Comparison of ENCODE assay signal across 28 cellular contexts in the genomic region with DNA sequence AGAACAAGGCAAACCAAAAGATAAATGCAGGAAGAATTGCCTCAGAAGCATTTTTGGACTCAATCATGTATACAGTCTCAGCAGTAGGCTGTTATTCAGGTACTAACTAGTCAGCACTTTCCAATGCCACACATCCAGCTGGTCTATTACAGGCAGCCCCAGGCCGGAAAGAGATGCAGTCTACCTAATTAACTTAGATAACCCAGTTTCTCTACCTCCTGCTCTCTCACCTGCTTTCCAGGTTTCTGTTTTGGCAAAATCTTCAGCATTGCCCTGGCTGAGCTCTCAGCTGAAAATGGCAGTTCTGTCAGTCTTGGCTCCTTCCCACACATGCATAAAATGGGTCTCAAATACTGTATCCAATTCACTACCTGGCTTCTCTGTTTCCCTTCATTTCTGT.
DNase-seq lines count a peak whose midpoint lies in the region; ATAC-seq, FAIRE-seq and TF ChIP-seq lines count a peak whose summit lies in the region.
"Had no signal": no experiment of that assay in that cellular context is flagged by ENCODE, and none has a peak within 500 bp of the region (broad histone marks: within the 10 kb centered on the region; RNA-seq: fewer than 3 reads in every experiment).

No MANE protein-coding gene starts in this region.

- no peak for TF ChIP-seq POLR2A in HepG2 (IDR thresholded peaks at IDR 0.05; ENCODE audit: insufficient read depth in 1 of 2, low read depth in 2 of 2, low read length in 2 of 2)
- no peak for TF ChIP-seq POLR2A in right lobe of liver (IDR thresholded peaks at IDR 0.05)

- intact Hi-C loops in HepG2 (cut with micrococcal nuclease; ENCODE audit: unreplicated experiment): no loop called here
- intact Hi-C loops in right lobe of liver (cut with DNase I): no loop called here

- H3K79me2 ChIP-seq in HepG2 (ENCODE audit: insufficient read depth, low read length): no peaks in the 10 kb centered on the region

- POLR2A ChIA-PET in HepG2 (lab: Yijun Ruan, JAX): no interaction called here

- no peaks in the 10 kb centered on the region for H3K36me3 ChIP-seq in HepG2 (replicated peaks in 1 of 2; ENCODE audit: control insufficient read depth in 1 of 2, insufficient read depth in 2 of 2, low read length in 2 of 2)
- no peaks in the 10 kb centered on the region for H3K36me3 ChIP-seq in right lobe of liver
- H3K36me3 ChIP-seq: BLaER1 treated with 17β-estradiol and CSF1 and Interleukin-3, amounts not matched to agents 10 nM and 100 nM had no signal

- H4K20me1 ChIP-seq in HepG2 (ENCODE audit: insufficient read depth, low read length): no peaks in the 10 kb centered on the region
- H4K20me1 ChIP-seq: BLaER1 treated with 17β-estradiol and CSF1 and Interleukin-3, amounts not matched to agents 10 nM and 100 nM had no signal

- H3K27ac ChIP-seq in HepG2 (ENCODE audit: extremely low read length, insufficient read depth, low read length) (no peak overlapping the region), right lobe of liver (no peak overlapping the region)
- H3K27ac ChIP-seq: BLaER1 treated with 17β-estradiol and CSF1 and Interleukin-3, amounts not matched to agents 10 nM and 100 nM; HL-60; SK-N-MC had no signal

- H2AFZ ChIP-seq in HepG2 (ENCODE audit: low read length): no peak overlapping the region

- TF ChIP-seq EP300 in HepG2 (IDR thresholded peaks at IDR 0.05; ENCODE audit: low read depth in 2 of 2, low read length in 2 of 2) (no peak), HepG2 (CRISPR knock-in tag; IDR thresholded peaks at IDR 0.05; ENCODE audit: borderline replicate concordance) (no peak)

- CTCF ChIA-PET in HepG2 (lab: Yijun Ruan, JAX; ENCODE audit: low intra/inter-chr PET ratio, low total read pairs): no interaction called here

- H3K4me1 ChIP-seq in HepG2 (ENCODE audit: insufficient read depth, low read length) (no peaks in the 10 kb centered on the region), right lobe of liver (no peaks in the 10 kb centered on the region)
- H3K4me1 ChIP-seq: BLaER1 treated with 17β-estradiol and CSF1 and Interleukin-3, amounts not matched to agents 10 nM and 100 nM had no signal

- WGBS in HepG2 (ENCODE audit: low lambda C conversion rate): 11% methylated on average over 1 of the region's 1 CpG
- 9% methylated on average over 1 of the region's 1 CpG for WGBS in right lobe of liver (ENCODE audit: insufficient coverage, low coverage, low lambda C conversion rate, missing lambda C conversion rate)

- H3K9ac ChIP-seq in HepG2 (ENCODE audit: insufficient read depth, low read depth, low read length): no peak overlapping the region
- H3K9ac ChIP-seq: BLaER1 treated with 17β-estradiol and CSF1 and Interleukin-3, amounts not matched to agents 10 nM and 100 nM had no signal

- DNase-seq in HepG2 (ENCODE audit: low spot score) (no peak), right lobe of liver (no peak), NCI-H2081 (lab: John Stamatoyannopoulos, UW) (peak; percentile 12 to 75), RPMI8226 (peak; percentile 84), NCI-H1417 treated with DMSO at 0.1 percent for 48 hours (lab: John Stamatoyannopoulos, UW) (no peak), NCI-H524 (lab: John Stamatoyannopoulos, UW) (no peak), NCI-H146 treated with DMSO at 0.1 percent for 48 hours (lab: John Stamatoyannopoulos, UW; ENCODE audit: unreplicated experiment) (no peak)
- DNase-seq: CD4-positive, alpha-beta T cell; DMS53; GDM1; HCEC 1CT; Karpas-422; MV-4-11; NCI-H187; NCI-H2107; NCI-H226; NCI-H524 treated with DMSO at 0.1 percent for 48 hours; NCI-H82; SHP77 treated with DMSO at 0.1 percent for 48 hours; T-helper 9 cell had no signal

- H3K27me3 ChIP-seq in HepG2 (ENCODE audit: control insufficient read depth in 1 of 2, insufficient read depth in 2 of 2, low read length in 2 of 2) (no peaks in the 10 kb centered on the region), right lobe of liver (no peaks in the 10 kb centered on the region)
- H3K27me3 ChIP-seq: BLaER1 treated with 17β-estradiol and CSF1 and Interleukin-3, amounts not matched to agents 10 nM and 100 nM had no signal

- in situ Hi-C loops in HepG2 (cut with HindIII; ENCODE audit: extremely low pct_ligation_motif_present, low pct_unique_long_range_greater_than_20kb): no loop called here

- no TSS peak for BruUV-seq in HepG2 (replicated peaks; lab: Mats Ljungman, UMichigan)

- TF ChIP-seq CTCF in HepG2 (CRISPR knock-in tag; IDR thresholded peaks at IDR 0.05) (no peak), right lobe of liver (IDR thresholded peaks at IDR 0.05) (no peak)

- H3K4me3 ChIP-seq in HepG2 (replicated peaks in 1 of 3; ENCODE audit: insufficient read depth in 1 of 3, low read depth in 2 of 3, low read length in 3 of 3) (no peak overlapping the region), right lobe of liver (no peak overlapping the region)
- H3K4me3 ChIP-seq: BLaER1 treated with 17β-estradiol and CSF1 and Interleukin-3, amounts not matched to agents 10 nM and 100 nM; GM12878; SK-N-MC had no signal

- no peak for FAIRE-seq in HepG2 (lab: Jason Lieb, UNC)
- FAIRE-seq: A204.1, GM12878, H1 had no signal

- H3K4me2 ChIP-seq in HepG2 (ENCODE audit: low read depth, low read length): no peak overlapping the region
- H3K4me2 ChIP-seq: BLaER1 treated with 17β-estradiol and CSF1 and Interleukin-3, amounts not matched to agents 10 nM and 100 nM had no signal

- peaks cover 7% of the 10 kb centered on the region; the same call in 1 of the 2 replicates for H3K9me3 ChIP-seq in HepG2 (ENCODE audit: low read length)
- H3K9me3 ChIP-seq in right lobe of liver: peaks cover 0 to 3% (median 0%) of the 10 kb centered on the region in 4 donors

- ATAC-seq in HepG2 (no peak), right lobe of liver (no peak), GM18867 (IDR thresholded peaks at IDR 0.05; ENCODE audit: unreplicated experiment) (no peak)
- ATAC-seq: GM12878, Panc1 had no signal

- no peak for TF ChIP-seq RAD21 in HepG2 (CRISPR knock-in tag; IDR thresholded peaks at IDR 0.05)

TF ChIP-seq in HepG2, 621 proteins besides CTCF, POLR2A, EP300 and RAD21:
- TF ChIP-seq KLF6 (CRISPR knock-in tag; IDR thresholded peaks at IDR 0.05) (no peak), ZSCAN31 (CRISPR knock-in tag; IDR thresholded peaks at IDR 0.05; ENCODE audit: low read depth) (no peak), ZNF691 (CRISPR knock-in tag; IDR thresholded peaks at IDR 0.05; ENCODE audit: borderline replicate concordance, low read depth) (no peak), AHR (CRISPR knock-in tag; IDR thresholded peaks at IDR 0.05) (no peak), GTF3A (CRISPR knock-in tag; conservative IDR thresholded peaks at IDR 0.05) (no peak), HCFC1 (IDR thresholded peaks at IDR 0.05; ENCODE audit: low read depth, low read length) (no peak), MAFF (IDR thresholded peaks at IDR 0.05; ENCODE audit: low read depth, low read length) (0 out of 2 replicates have a peak, but pooled peaks have one; percentile 6), NRL (CRISPR knock-in tag; IDR thresholded peaks at IDR 0.05; ENCODE audit: borderline replicate concordance) (no peak), ZNF780A (CRISPR knock-in tag; IDR thresholded peaks at IDR 0.05) (no peak), TARDBP (CRISPR knock-in tag; IDR thresholded peaks at IDR 0.05) (no peak), MAFK (conservative IDR thresholded peaks at IDR 0.05 in 1 of 2, IDR thresholded peaks at IDR 0.05 in 1 of 2; ENCODE audit: low read length in 2 of 2) (peak; percentile 14 to 28; a peak in 1 of 4 replicates), ETV5 (CRISPR knock-in tag; IDR thresholded peaks at IDR 0.05; ENCODE audit: borderline replicate concordance) (no peak)

Comparison
In these comparisons a context has a peak if more than half of its experiments do, and no peak if none do; other contexts are left out.
1. DNase-seq: peak in NCI-H2081 (2 of 2) and RPMI8226 (single experiment); none in HepG2 (single experiment), right lobe of liver (0 of 3), NCI-H1417 treated with DMSO at 0.1 percent for 48 hours (single experiment), NCI-H524 (0 of 2) and NCI-H146 treated with DMSO at 0.1 percent for 48 hours (single experiment).